In genomic region chr1:16903458-16903796, GRCh38 we compare ENCODE assay signal across 10 cellular contexts. TPM values are rescaled to one million over a fixed set of nuclear protein-coding genes. Genes with fewer than 3 reads are reported as not detected.
A peak's percentile ranks its signal among the peaks of the same experiment; 100 is the strongest.
DNase-seq lines count a peak whose midpoint lies in the region; FAIRE-seq and TF ChIP-seq lines count a peak whose summit lies in the region.
"Had no signal": no experiment of that assay in that cellular context is flagged by ENCODE, and none has a peak within 500 bp of the region (broad histone marks: within the 10 kb centered on the region; RNA-seq: fewer than 3 reads in every experiment).

No MANE protein-coding gene starts in this region.

- H3K9ac ChIP-seq in adipocyte (ENCODE audit: low read length) (peak overlapping the region; percentile 93), liver (ENCODE audit: low read depth in 1 of 2, low read length in 2 of 2) (peak overlapping the region; percentile 64 to 100)

- no peak for TF ChIP-seq POLR2A in thyroid gland (IDR thresholded peaks at IDR 0.05)

- FAIRE-seq in frontal cortex (lab: Jason Lieb, UNC), result no peak

- H3K27ac ChIP-seq in liver (ENCODE audit: low read depth in 1 of 2, low read length in 2 of 2) (peak overlapping the region; percentile 97 to 100), thyroid gland (peak overlapping the region; percentile 95 to 100 (median 99))

- no peak for TF ChIP-seq RAD21 in liver (IDR thresholded peaks at IDR 0.05)

- no peak for TF ChIP-seq CTCF in liver (IDR thresholded peaks at IDR 0.05; ENCODE audit: low read depth, low read length, missing input control)
- TF ChIP-seq CTCF in thyroid gland (IDR thresholded peaks at IDR 0.05), result no peak

- H3K9me3 ChIP-seq in adipocyte (ENCODE audit: control insufficient read depth, low read length), result peaks cover 4% of the 10 kb centered on the region
- no peaks in the 10 kb centered on the region for H3K9me3 ChIP-seq in liver (ENCODE audit: control insufficient read depth in 4 of 4, low read length in 3 of 4)
- H3K9me3 ChIP-seq in thyroid gland, result no peaks in the 10 kb centered on the region

- peaks cover 22% of the 10 kb centered on the region for H3K4me1 ChIP-seq in adipocyte (ENCODE audit: control insufficient read depth, insufficient read depth, low read length)
- peaks cover 2 to 33% (median 24%) of the 10 kb centered on the region in 4 donors for H3K4me1 ChIP-seq in liver (ENCODE audit: control insufficient read depth in 4 of 4, insufficient read depth in 4 of 4, low read length in 3 of 4)
- peaks cover 3 to 13% of the 10 kb centered on the region in 2 donors for H3K4me1 ChIP-seq in thyroid gland

- DNase-seq in SHP77 treated with DMSO at 0.1 percent for 48 hours (lab: John Stamatoyannopoulos, UW) (peak; percentile 38), SHP77 (lab: John Stamatoyannopoulos, UW) (no peak), adipocyte (ENCODE audit: low read depth) (no peak), thyroid gland (no peak), midbrain (lab: John Stamatoyannopoulos, UW) (no peak), frontal cortex (ENCODE audit: low spot score in 2 of 2) (no peak)
- no peak for DNase-seq in activated effector memory CD4-positive, alpha-beta T cell treated with anti-CD3 and anti-CD28 coated beads, Interleukin-2, amount 50 U/mL, for 16 hours
- DNase-seq: NCI-H2081 treated with DMSO at 0.1 percent for 48 hours had no signal

- no peaks in the 10 kb centered on the region for H3K27me3 ChIP-seq in adipocyte (replicated peaks; ENCODE audit: control insufficient read depth, insufficient read depth, low read length)
- no peaks in the 10 kb centered on the region for H3K27me3 ChIP-seq in liver (ENCODE audit: control insufficient read depth in 4 of 4, insufficient read depth in 4 of 4, low read length in 3 of 4)
- H3K27me3 ChIP-seq in thyroid gland, result no peaks in the 10 kb centered on the region

- peak overlapping the region; percentile 84 for H3K4me3 ChIP-seq in adipocyte (ENCODE audit: low read length)
- H3K4me3 ChIP-seq in liver (ENCODE audit: low read depth in 1 of 3, low read length in 3 of 3), result peak overlapping the region in 1 of 3 donors; percentile 87
- peak overlapping the region in 1 of 3 donors; percentile 40 for H3K4me3 ChIP-seq in thyroid gland (replicated peaks in 1 of 3)

- intact Hi-C loops in thyroid gland (cut with DNase I), result no loop called here

- no peaks in the 10 kb centered on the region for H3K36me3 ChIP-seq in adipocyte (ENCODE audit: control insufficient read depth, insufficient read depth, low read length, severe bottlenecking)
- no peaks in the 10 kb centered on the region for H3K36me3 ChIP-seq in liver (ENCODE audit: control insufficient read depth in 4 of 4, insufficient read depth in 3 of 4, low read depth in 1 of 4, low read length in 3 of 4)
- no peaks in the 10 kb centered on the region for H3K36me3 ChIP-seq in thyroid gland

TF ChIP-seq in liver, 16 proteins besides CTCF, POLR2A, EP300 and RAD21:
- no peak for TF ChIP-seq YY1 (IDR thresholded peaks at IDR 0.05)
- no peak for TF ChIP-seq TAF1 (conservative IDR thresholded peaks at IDR 0.05)
- TF ChIP-seq NR2F2 (IDR thresholded peaks at IDR 0.05), result no peak
- TF ChIP-seq EGR1 (IDR thresholded peaks at IDR 0.05; ENCODE audit: low read depth in 2 of 2), result no peak
- no peak for TF ChIP-seq FOXA1 (IDR thresholded peaks at IDR 0.05)
TF ChIP-seq in liver: peak in this region for 0.

RNA-seq across cellular contexts. Expression of gene RNU1-2, which starts 7.6 kb away (rescaled TPM):
- total RNA-seq in liver (under 1 TPM; under 0.01 TPM), thyroid gland (under 1 TPM; under 0.01 TPM), frontal cortex (under 0.01 TPM)
- polyA plus RNA-seq in liver, result 10 to 100 TPM in 1 of 2 donors, not detected in 1; 16.7 TPM
- polyA plus RNA-seq: CD14-positive monocyte had no signal

RNA-seq across cellular contexts. Expression of gene CROCC, which starts 18.3 kb away (rescaled TPM):
- total RNA-seq in liver, result 1 to 10 TPM; 6.3 to 8.3 TPM
- 1 to 10 TPM; 2.9 to 3.9 TPM for polyA plus RNA-seq in liver
- 10 to 100 TPM; 15.2 to 33.1 (median 22.1) TPM for total RNA-seq in thyroid gland
- 17.5 TPM for total RNA-seq in frontal cortex
